In the genomic region with DNA sequence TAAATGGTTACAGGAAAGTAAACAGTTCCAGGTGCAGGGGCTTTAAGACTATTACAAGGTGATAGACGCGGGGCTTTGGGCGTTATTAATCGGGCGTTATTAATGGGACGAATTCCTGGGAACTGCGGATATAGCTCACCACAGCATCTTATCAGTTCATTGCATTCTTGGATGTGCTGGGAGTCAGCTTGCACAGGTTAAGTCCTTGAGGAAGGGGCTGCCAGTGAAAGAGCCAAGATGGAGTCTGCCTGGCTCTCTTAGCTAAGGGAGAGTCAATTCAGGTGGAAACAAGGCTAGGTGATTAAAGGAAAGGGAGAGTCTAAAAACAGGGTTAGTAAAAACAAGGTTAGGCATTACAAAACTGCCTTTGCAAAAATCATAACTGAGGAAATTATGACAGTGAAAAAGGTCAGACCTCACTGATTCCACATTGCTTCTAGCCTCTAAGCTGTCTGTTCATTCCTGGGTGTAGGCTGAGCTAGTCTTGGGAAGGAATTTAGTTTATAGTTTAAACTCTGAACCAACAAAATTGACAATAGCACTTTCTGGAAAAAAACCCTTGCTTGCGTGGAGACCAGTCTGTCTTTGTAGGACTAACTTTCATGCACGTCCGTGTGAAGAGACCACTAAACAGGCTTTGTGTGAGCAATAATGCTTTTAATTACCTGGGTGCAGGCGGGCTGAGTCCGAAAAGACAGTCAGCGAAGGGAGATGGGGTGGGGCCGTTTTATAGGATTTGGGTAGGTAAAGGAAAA, we compare ENCODE assay signal across 1 cellular context.
TF ChIP-seq lines count a peak whose summit lies in the region.

No MANE protein-coding gene starts in this region.

TF ChIP-seq in GM12878, 131 proteins besides CTCF, POLR2A, EP300 and RAD21:
- TF ChIP-seq, protein P1, sequence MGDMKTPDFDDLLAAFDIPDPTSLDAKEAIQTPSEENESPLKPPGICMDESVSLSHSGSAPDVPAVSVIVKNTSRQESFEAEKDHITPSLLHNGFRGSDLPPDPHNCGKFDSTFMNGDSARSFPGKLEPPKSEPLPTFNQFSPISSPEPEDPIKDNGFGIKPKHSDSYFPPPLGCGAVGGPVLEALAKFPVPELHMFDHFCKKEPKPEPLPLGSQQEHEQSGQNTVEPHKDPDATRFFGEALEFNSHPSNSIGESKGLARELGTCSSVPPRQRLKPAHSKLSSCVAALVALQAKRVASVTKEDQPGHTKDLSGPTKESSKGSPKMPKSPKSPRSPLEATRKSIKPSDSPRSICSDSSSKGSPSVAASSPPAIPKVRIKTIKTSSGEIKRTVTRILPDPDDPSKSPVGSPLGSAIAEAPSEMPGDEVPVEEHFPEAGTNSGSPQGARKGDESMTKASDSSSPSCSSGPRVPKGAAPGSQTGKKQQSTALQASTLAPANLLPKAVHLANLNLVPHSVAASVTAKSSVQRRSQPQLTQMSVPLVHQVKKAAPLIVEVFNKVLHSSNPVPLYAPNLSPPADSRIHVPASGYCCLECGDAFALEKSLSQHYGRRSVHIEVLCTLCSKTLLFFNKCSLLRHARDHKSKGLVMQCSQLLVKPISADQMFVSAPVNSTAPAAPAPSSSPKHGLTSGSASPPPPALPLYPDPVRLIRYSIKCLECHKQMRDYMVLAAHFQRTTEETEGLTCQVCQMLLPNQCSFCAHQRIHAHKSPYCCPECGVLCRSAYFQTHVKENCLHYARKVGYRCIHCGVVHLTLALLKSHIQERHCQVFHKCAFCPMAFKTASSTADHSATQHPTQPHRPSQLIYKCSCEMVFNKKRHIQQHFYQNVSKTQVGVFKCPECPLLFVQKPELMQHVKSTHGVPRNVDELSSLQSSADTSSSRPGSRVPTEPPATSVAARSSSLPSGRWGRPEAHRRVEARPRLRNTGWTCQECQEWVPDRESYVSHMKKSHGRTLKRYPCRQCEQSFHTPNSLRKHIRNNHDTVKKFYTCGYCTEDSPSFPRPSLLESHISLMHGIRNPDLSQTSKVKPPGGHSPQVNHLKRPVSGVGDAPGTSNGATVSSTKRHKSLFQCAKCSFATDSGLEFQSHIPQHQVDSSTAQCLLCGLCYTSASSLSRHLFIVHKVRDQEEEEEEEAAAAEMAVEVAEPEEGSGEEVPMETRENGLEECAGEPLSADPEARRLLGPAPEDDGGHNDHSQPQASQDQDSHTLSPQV (IDR thresholded peaks at IDR 0.05), result 0 out of 2 replicates have a peak, but pooled peaks have one; percentile 56
